1 cellular context compared by ENCODE assay signal in genomic region chr9:128242124-128242523, GRCh38.
TF ChIP-seq lines count a peak whose summit lies in the region.

No MANE protein-coding gene starts in this region.

TF ChIP-seq in HepG2, 621 proteins besides CTCF, POLR2A, EP300 and RAD21:
- 0 out of 4 replicates have a peak, but pooled peaks have one; percentile 2 to 11 for TF ChIP-seq MAFK (conservative IDR thresholded peaks at IDR 0.05 in 1 of 2, IDR thresholded peaks at IDR 0.05 in 1 of 2; ENCODE audit: low read length in 2 of 2)
- TF ChIP-seq, protein P1, sequence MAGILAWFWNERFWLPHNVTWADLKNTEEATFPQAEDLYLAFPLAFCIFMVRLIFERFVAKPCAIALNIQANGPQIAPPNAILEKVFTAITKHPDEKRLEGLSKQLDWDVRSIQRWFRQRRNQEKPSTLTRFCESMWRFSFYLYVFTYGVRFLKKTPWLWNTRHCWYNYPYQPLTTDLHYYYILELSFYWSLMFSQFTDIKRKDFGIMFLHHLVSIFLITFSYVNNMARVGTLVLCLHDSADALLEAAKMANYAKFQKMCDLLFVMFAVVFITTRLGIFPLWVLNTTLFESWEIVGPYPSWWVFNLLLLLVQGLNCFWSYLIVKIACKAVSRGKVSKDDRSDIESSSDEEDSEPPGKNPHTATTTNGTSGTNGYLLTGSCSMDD (CRISPR knock-in tag; IDR thresholded peaks at IDR 0.05) = no peak
